ENCODE assay signal across 1 cellular context in the genomic region with DNA sequence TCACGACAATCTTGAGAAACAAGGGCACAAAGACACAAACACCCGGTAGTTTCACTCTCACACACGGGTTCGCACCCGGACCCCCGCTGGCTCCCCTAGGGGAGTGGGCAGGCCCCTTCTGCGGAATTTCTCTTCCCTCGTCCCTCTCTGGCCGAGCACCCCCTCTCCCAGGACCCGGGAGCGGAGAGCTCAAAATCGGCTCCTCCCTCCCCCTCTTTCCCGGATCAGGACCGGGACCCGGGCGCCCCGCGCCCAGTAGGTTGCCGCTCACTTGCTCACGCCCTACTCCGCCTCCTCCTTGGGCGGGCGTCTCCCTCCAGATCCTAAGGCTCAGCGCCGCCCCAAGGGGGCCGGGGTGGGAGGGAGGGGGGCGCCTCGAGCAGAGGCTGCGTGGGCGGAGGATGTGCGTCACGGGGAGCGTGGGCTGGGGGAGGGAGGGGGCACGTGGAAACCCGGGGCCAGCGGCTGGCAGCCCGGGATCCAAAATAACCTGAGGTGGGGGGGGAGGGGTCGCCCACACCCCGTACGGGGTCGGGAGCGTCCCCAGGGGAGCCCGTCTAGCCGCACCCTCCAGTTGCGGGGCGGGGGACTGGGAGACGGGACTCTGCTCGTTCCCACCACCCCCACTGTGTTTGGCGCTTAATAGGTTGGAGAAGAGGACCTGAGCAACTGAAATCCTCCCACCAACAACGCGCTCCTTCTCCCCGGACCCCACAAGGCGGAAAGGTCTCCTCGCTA.
TF ChIP-seq lines count a peak whose summit lies in the region.

No MANE protein-coding gene starts in this region.

TF ChIP-seq in HEK293, 187 proteins besides CTCF, POLR2A, EP300 and RAD21 (continued from another document):
- TF ChIP-seq, protein P1, sequence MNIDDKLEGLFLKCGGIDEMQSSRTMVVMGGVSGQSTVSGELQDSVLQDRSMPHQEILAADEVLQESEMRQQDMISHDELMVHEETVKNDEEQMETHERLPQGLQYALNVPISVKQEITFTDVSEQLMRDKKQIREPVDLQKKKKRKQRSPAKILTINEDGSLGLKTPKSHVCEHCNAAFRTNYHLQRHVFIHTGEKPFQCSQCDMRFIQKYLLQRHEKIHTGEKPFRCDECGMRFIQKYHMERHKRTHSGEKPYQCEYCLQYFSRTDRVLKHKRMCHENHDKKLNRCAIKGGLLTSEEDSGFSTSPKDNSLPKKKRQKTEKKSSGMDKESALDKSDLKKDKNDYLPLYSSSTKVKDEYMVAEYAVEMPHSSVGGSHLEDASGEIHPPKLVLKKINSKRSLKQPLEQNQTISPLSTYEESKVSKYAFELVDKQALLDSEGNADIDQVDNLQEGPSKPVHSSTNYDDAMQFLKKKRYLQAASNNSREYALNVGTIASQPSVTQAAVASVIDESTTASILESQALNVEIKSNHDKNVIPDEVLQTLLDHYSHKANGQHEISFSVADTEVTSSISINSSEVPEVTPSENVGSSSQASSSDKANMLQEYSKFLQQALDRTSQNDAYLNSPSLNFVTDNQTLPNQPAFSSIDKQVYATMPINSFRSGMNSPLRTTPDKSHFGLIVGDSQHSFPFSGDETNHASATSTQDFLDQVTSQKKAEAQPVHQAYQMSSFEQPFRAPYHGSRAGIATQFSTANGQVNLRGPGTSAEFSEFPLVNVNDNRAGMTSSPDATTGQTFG (tag by site-specific recombination; IDR thresholded peaks at IDR 0.05; ENCODE audit: borderline replicate concordance) = no peak
- TF ChIP-seq, protein P2, sequence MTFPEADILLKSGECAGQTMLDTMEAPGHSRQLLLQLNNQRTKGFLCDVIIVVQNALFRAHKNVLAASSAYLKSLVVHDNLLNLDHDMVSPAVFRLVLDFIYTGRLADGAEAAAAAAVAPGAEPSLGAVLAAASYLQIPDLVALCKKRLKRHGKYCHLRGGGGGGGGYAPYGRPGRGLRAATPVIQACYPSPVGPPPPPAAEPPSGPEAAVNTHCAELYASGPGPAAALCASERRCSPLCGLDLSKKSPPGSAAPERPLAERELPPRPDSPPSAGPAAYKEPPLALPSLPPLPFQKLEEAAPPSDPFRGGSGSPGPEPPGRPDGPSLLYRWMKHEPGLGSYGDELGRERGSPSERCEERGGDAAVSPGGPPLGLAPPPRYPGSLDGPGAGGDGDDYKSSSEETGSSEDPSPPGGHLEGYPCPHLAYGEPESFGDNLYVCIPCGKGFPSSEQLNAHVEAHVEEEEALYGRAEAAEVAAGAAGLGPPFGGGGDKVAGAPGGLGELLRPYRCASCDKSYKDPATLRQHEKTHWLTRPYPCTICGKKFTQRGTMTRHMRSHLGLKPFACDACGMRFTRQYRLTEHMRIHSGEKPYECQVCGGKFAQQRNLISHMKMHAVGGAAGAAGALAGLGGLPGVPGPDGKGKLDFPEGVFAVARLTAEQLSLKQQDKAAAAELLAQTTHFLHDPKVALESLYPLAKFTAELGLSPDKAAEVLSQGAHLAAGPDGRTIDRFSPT (tag by site-specific recombination; IDR thresholded peaks at IDR 0.05) = no peak
- no peak for TF ChIP-seq ZNF350 (tag by site-specific recombination; IDR thresholded peaks at IDR 0.05)
- peak; percentile 76 for TF ChIP-seq KLF1 (tag by site-specific recombination; IDR thresholded peaks at IDR 0.05)
- no peak for TF ChIP-seq ZNF555 (tag by site-specific recombination; conservative IDR thresholded peaks at IDR 0.05)
- no peak for TF ChIP-seq FEZF1 (tag by site-specific recombination; IDR thresholded peaks at IDR 0.05)
- TF ChIP-seq, protein P3, sequence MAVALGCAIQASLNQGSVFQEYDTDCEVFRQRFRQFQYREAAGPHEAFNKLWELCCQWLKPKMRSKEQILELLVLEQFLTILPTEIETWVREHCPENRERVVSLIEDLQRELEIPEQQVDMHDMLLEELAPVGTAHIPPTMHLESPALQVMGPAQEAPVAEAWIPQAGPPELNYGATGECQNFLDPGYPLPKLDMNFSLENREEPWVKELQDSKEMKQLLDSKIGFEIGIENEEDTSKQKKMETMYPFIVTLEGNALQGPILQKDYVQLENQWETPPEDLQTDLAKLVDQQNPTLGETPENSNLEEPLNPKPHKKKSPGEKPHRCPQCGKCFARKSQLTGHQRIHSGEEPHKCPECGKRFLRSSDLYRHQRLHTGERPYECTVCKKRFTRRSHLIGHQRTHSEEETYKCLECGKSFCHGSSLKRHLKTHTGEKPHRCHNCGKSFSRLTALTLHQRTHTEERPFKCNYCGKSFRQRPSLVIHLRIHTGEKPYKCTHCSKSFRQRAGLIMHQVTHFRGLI (tag by site-specific recombination; IDR thresholded peaks at IDR 0.05) = 0 out of 2 replicates have a peak, but pooled peaks have one; percentile 24
- peak; percentile 60 for TF ChIP-seq ZIC2 (tag by site-specific recombination; IDR thresholded peaks at IDR 0.05)
- no peak for TF ChIP-seq ZNF600 (tag by site-specific recombination; IDR thresholded peaks at IDR 0.05)
- TF ChIP-seq ZFHX2 (tag by site-specific recombination; conservative IDR thresholded peaks at IDR 0.05) = peak; percentile 70
- TF ChIP-seq, protein P4, sequence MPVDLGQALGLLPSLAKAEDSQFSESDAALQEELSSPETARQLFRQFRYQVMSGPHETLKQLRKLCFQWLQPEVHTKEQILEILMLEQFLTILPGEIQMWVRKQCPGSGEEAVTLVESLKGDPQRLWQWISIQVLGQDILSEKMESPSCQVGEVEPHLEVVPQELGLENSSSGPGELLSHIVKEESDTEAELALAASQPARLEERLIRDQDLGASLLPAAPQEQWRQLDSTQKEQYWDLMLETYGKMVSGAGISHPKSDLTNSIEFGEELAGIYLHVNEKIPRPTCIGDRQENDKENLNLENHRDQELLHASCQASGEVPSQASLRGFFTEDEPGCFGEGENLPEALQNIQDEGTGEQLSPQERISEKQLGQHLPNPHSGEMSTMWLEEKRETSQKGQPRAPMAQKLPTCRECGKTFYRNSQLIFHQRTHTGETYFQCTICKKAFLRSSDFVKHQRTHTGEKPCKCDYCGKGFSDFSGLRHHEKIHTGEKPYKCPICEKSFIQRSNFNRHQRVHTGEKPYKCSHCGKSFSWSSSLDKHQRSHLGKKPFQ (tag by site-specific recombination; IDR thresholded peaks at IDR 0.05) = no peak
- no peak for TF ChIP-seq ZNF112 (tag by site-specific recombination; IDR thresholded peaks at IDR 0.05)
- TF ChIP-seq ZNF558 (tag by site-specific recombination; IDR thresholded peaks at IDR 0.05) = no peak
- TF ChIP-seq ZNF561 (tag by site-specific recombination; IDR thresholded peaks at IDR 0.05; ENCODE audit: borderline replicate concordance) = 0 out of 2 replicates have a peak, but pooled peaks have one; percentile 25
- TF ChIP-seq, protein P5, sequence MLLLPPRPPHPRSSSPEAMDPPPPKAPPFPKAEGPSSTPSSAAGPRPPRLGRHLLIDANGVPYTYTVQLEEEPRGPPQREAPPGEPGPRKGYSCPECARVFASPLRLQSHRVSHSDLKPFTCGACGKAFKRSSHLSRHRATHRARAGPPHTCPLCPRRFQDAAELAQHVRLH (tag by site-specific recombination; IDR thresholded peaks at IDR 0.05) = no peak
- TF ChIP-seq ZNF292 (tag by site-specific recombination; IDR thresholded peaks at IDR 0.05; ENCODE audit: borderline replicate concordance, low read depth) = no peak
- TF ChIP-seq YY2 (tag by site-specific recombination; IDR thresholded peaks at IDR 0.05) = no peak
- TF ChIP-seq ZNF664 (tag by site-specific recombination; IDR thresholded peaks at IDR 0.05) = no peak
- no peak for TF ChIP-seq ZNF629 (tag by site-specific recombination; IDR thresholded peaks at IDR 0.05)
- TF ChIP-seq BCL11A (tag by site-specific recombination; IDR thresholded peaks at IDR 0.05; ENCODE audit: low read depth) = peak; percentile 51; the same call in 1 of the 2 replicates
- no peak for TF ChIP-seq ZNF132 (tag by site-specific recombination; IDR thresholded peaks at IDR 0.05; ENCODE audit: borderline replicate concordance)
- TF ChIP-seq GLIS1 (tag by site-specific recombination; IDR thresholded peaks at IDR 0.05) = peak; percentile 55; the same call in 1 of the 2 replicates
- no peak for TF ChIP-seq ZNF2 (tag by site-specific recombination; IDR thresholded peaks at IDR 0.05)
- TF ChIP-seq ZBTB17 (tag by site-specific recombination; IDR thresholded peaks at IDR 0.05) = no peak
- TF ChIP-seq MZF1 (tag by site-specific recombination; IDR thresholded peaks at IDR 0.05; ENCODE audit: borderline replicate concordance) = no peak; the same call in 1 of the 2 replicates
- TF ChIP-seq ZNF23 (tag by site-specific recombination; IDR thresholded peaks at IDR 0.05; ENCODE audit: borderline replicate concordance) = no peak
- peak; percentile 94 for TF ChIP-seq ZBTB8A (tag by site-specific recombination; IDR thresholded peaks at IDR 0.05)
- peak; percentile 86; the same call in 1 of the 2 replicates for TF ChIP-seq ZNF610 (tag by site-specific recombination; IDR thresholded peaks at IDR 0.05; ENCODE audit: borderline replicate concordance)
- no peak for TF ChIP-seq KLF9 (tag by site-specific recombination; IDR thresholded peaks at IDR 0.05; ENCODE audit: low read depth)
- TF ChIP-seq, protein P6, sequence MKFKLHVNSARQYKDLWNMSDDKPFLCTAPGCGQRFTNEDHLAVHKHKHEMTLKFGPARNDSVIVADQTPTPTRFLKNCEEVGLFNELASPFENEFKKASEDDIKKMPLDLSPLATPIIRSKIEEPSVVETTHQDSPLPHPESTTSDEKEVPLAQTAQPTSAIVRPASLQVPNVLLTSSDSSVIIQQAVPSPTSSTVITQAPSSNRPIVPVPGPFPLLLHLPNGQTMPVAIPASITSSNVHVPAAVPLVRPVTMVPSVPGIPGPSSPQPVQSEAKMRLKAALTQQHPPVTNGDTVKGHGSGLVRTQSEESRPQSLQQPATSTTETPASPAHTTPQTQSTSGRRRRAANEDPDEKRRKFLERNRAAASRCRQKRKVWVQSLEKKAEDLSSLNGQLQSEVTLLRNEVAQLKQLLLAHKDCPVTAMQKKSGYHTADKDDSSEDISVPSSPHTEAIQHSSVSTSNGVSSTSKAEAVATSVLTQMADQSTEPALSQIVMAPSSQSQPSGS (tag by site-specific recombination; IDR thresholded peaks at IDR 0.05; ENCODE audit: low read depth) = no peak
- TF ChIP-seq ZNF223 (tag by site-specific recombination; IDR thresholded peaks at IDR 0.05) = no peak
- TF ChIP-seq, protein P7, sequence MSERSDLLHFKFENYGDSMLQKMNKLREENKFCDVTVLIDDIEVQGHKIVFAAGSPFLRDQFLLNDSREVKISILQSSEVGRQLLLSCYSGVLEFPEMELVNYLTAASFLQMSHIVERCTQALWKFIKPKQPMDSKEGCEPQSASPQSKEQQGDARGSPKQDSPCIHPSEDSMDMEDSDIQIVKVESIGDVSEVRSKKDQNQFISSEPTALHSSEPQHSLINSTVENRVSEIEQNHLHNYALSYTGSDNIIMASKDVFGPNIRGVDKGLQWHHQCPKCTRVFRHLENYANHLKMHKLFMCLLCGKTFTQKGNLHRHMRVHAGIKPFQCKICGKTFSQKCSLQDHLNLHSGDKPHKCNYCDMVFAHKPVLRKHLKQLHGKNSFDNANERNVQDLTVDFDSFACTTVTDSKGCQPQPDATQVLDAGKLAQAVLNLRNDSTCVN (tag by site-specific recombination; optimal IDR thresholded peaks at IDR 0.05) = peak; percentile 37
- no peak for TF ChIP-seq ZFP37 (tag by site-specific recombination; IDR thresholded peaks at IDR 0.05)
- TF ChIP-seq ZNF626 (tag by site-specific recombination; IDR thresholded peaks at IDR 0.05) = no peak
- TF ChIP-seq, protein P8, sequence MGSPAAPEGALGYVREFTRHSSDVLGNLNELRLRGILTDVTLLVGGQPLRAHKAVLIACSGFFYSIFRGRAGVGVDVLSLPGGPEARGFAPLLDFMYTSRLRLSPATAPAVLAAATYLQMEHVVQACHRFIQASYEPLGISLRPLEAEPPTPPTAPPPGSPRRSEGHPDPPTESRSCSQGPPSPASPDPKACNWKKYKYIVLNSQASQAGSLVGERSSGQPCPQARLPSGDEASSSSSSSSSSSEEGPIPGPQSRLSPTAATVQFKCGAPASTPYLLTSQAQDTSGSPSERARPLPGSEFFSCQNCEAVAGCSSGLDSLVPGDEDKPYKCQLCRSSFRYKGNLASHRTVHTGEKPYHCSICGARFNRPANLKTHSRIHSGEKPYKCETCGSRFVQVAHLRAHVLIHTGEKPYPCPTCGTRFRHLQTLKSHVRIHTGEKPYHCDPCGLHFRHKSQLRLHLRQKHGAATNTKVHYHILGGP (tag by site-specific recombination; IDR thresholded peaks at IDR 0.05) = no peak
- peak; percentile 43; the same call in 1 of the 2 replicates for TF ChIP-seq ZNF24 (tag by site-specific recombination; IDR thresholded peaks at IDR 0.05)
- no peak for TF ChIP-seq HOXC10 (CRISPR knock-in tag; IDR thresholded peaks at IDR 0.05)
- TF ChIP-seq ZNF174 (tag by site-specific recombination; IDR thresholded peaks at IDR 0.05) = no peak
- TF ChIP-seq, protein P9, sequence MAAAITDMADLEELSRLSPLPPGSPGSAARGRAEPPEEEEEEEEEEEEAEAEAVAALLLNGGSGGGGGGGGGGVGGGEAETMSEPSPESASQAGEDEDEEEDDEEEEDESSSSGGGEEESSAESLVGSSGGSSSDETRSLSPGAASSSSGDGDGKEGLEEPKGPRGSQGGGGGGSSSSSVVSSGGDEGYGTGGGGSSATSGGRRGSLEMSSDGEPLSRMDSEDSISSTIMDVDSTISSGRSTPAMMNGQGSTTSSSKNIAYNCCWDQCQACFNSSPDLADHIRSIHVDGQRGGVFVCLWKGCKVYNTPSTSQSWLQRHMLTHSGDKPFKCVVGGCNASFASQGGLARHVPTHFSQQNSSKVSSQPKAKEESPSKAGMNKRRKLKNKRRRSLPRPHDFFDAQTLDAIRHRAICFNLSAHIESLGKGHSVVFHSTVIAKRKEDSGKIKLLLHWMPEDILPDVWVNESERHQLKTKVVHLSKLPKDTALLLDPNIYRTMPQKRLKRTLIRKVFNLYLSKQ (tag by site-specific recombination; IDR thresholded peaks at IDR 0.05; ENCODE audit: borderline replicate concordance) = no peak
- no peak for TF ChIP-seq ZNF324 (tag by site-specific recombination; IDR thresholded peaks at IDR 0.05)
- TF ChIP-seq ZNF404 (tag by site-specific recombination; IDR thresholded peaks at IDR 0.05) = no peak
- no peak for TF ChIP-seq ZNF548 (tag by site-specific recombination; IDR thresholded peaks at IDR 0.05)
- TF ChIP-seq ZNF785 (tag by site-specific recombination; IDR thresholded peaks at IDR 0.05) = no peak
- no peak for TF ChIP-seq ZNF791 (tag by site-specific recombination; IDR thresholded peaks at IDR 0.05)
- TF ChIP-seq OSR2 (tag by site-specific recombination; IDR thresholded peaks at IDR 0.05) = no peak
- TF ChIP-seq ZNF777 (tag by site-specific recombination; IDR thresholded peaks at IDR 0.05; ENCODE audit: borderline replicate concordance) = no peak
- TF ChIP-seq ZNF843 (tag by site-specific recombination; IDR thresholded peaks at IDR 0.05) = peak; percentile 33; the same call in 1 of the 2 replicates
- no peak for TF ChIP-seq ZNF184 (tag by site-specific recombination; IDR thresholded peaks at IDR 0.05)
